Comparison of ENCODE assay signal across 24 cellular contexts in the genomic region with DNA sequence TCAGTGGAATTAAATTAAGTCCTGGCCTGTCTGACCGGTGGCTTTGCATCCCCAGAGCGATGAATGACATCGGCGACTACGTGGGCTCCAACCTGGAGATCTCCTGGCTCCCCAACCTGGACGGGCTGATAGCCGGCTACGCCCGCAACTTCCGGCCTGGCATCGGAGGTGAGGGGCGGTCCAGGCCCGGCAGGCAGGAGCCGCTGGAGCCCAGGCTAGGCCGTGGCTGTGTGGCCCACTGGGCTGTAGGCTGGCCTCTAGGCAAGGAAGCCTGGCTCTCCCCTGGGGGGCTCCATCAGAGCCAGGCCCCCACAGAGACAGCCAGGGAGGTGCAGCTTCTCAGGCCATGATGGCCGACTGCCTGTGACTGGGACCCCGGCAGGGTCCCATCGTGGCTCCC. TPM values are rescaled to one million over a fixed set of nuclear protein-coding genes. Genes with fewer than 3 reads are reported as not detected.
"Had no signal": no experiment of that assay in that cellular context is flagged by ENCODE, and none has a peak within 500 bp of the region (broad histone marks: within the 10 kb centered on the region; RNA-seq: fewer than 3 reads in every experiment).

No MANE protein-coding gene starts in this region.

- H3K4me2 ChIP-seq: SK-N-SH had no signal

- H3K9ac ChIP-seq: SK-N-SH had no signal

- H3K27ac ChIP-seq: RWPE1 had no signal

- H3K9me3 ChIP-seq: SK-N-SH had no signal

- ATAC-seq: Panc1, PC-3 had no signal

- DNase-seq: KBM-7, MV-4-11, NCI-H1048, NCI-H1105 treated with DMSO at 0.1 percent for 48 hours, NCI-H1417 treated with DMSO at 0.1 percent for 48 hours, NCI-H1694 treated with DMSO at 0.1 percent for 48 hours, NCI-H1930, NCI-H2081 treated with DMSO at 0.1 percent for 48 hours, NCI-H2171, NCI-H226, NCI-H446, NCI-H510A, NCI-H524 treated with DMSO at 0.1 percent for 48 hours, NCI-H774, PC-3, SK-N-SH, SW 1271 had no signal

RNA-seq across cellular contexts. Expression of gene GABRD, which starts 5.7 kb away (rescaled TPM):
- total RNA-seq: HT1080, LHCN-M2, MCF 10A, OCI-LY7, PC-3 had no signal

RNA-seq across cellular contexts. Expression of gene CFAP74, which starts 21.3 kb away (rescaled TPM):
- total RNA-seq: HT1080, LHCN-M2, MCF 10A, OCI-LY7, PC-3, SK-MEL-5 had no signal
- polyA plus RNA-seq: SK-N-SH had no signal

RNA-seq across cellular contexts. Expression of gene PRKCZ, which starts 25.3 kb away (rescaled TPM):
- total RNA-seq: HT1080 had no signal
